ENCODE assay signal across 8 cellular contexts in the genomic region with DNA sequence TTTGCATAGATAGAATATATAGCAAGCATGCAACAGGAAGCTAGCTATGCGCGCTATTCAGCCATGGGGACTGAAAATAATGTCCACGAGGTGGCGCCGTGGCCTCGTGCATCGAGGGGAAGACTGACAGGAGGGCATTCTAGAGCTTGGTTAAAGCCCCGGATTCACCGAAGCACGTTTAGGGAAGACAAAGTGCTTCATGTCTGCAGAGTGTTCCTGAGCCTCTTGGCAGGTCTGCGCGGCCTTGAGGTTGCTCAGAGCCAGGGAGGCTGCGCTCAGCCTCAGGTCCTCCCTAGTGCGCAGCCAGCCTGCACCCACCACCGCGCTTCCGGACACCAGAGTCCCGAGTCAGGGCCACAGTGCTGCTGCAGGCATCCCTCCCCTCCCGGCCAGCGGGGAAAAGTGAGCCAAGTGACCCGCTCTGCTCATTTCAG. TPM values are rescaled to one million over a fixed set of nuclear protein-coding genes. Genes with fewer than 3 reads are reported as not detected.
DNase-seq lines count a peak whose midpoint lies in the region; ATAC-seq and TF ChIP-seq lines count a peak whose summit lies in the region.

No MANE protein-coding gene starts in this region.

- WGBS in adrenal gland, 4 donors: 2 to 7% (median 2%) methylated on average over 7 to 21 of the region's 21 CpGs

- TF ChIP-seq POLR2A in adrenal gland (IDR thresholded peaks at IDR 0.05): no peak

- H3K4me3 ChIP-seq in adrenal gland: peak overlapping the region in 1 of 4 donors; percentile 23
- H3K4me3 ChIP-seq in left ventricle myocardium inferior: peak overlapping the region; percentile 58
- H3K4me3 ChIP-seq in retinal pigment epithelial cell (ENCODE audit: low read length): peak overlapping the region; percentile 51

- TF ChIP-seq CTCF in adrenal gland (IDR thresholded peaks at IDR 0.05) (peak; percentile 33 to 69 (median 52)), left ventricle myocardium inferior (IDR thresholded peaks at IDR 0.05; ENCODE audit: borderline replicate concordance) (peak; percentile 70), retinal pigment epithelial cell (conservative IDR thresholded peaks at IDR 0.05; ENCODE audit: low read depth, low read length) (peak; percentile 87)

- no peaks in the 10 kb centered on the region for H3K9me3 ChIP-seq in adrenal gland (replicated peaks in 1 of 3)
- no peaks in the 10 kb centered on the region for H3K9me3 ChIP-seq in left ventricle myocardium inferior (replicated peaks)

- DNase-seq in DMS53 (lab: John Stamatoyannopoulos, UW): peak; percentile 85
- peak; percentile 73 to 83 for DNase-seq in NCI-H524 (lab: John Stamatoyannopoulos, UW)
- peak; percentile 30 to 80 (median 58) for DNase-seq in adrenal gland
- peak; percentile 47 for DNase-seq in left ventricle myocardium inferior
- peak; percentile 39 for DNase-seq in retinal pigment epithelial cell (ENCODE audit: low read depth)

- ATAC-seq in HG02885 (IDR thresholded peaks at IDR 0.05; ENCODE audit: poor library complexity, unreplicated experiment) (peak; percentile 56), HG03097 (IDR thresholded peaks at IDR 0.05; ENCODE audit: low FRiP score, unreplicated experiment) (no peak), GM21367 (IDR thresholded peaks at IDR 0.05; ENCODE audit: unreplicated experiment) (no peak)

- H3K36me3 ChIP-seq in adrenal gland (replicated peaks in 1 of 2): no peaks in the 10 kb centered on the region
- H3K36me3 ChIP-seq in left ventricle myocardium inferior: no peaks in the 10 kb centered on the region

- H3K27me3 ChIP-seq in adrenal gland (peaks cover 12% of the 10 kb centered on the region), left ventricle myocardium inferior (ENCODE audit: low read depth) (peaks cover 81% of the 10 kb centered on the region)

- no peaks in the 10 kb centered on the region for H3K4me1 ChIP-seq in adrenal gland (replicated peaks in 1 of 2)
- peaks cover 12% of the 10 kb centered on the region for H3K4me1 ChIP-seq in left ventricle myocardium inferior

- intact Hi-C loops in adrenal gland (cut with DNase I): no loop called here
- intact Hi-C loops in left ventricle myocardium inferior (cut with micrococcal nuclease): no loop called here

- H3K27ac ChIP-seq in adrenal gland: no peak overlapping the region
- H3K27ac ChIP-seq in left ventricle myocardium inferior (replicated peaks): no peak overlapping the region

RNA-seq across cellular contexts. Expression of a gene that starts 24.6 kb away (rescaled TPM):
- total RNA-seq in adrenal gland: not detected
- under 1 TPM in 1 of 3 donors, not detected in 2; 0.11 TPM for polyA plus RNA-seq in adrenal gland
- total RNA-seq in left ventricle myocardium inferior: not detected
